ENCODE assay signal across 8 cellular contexts in the genomic region with DNA sequence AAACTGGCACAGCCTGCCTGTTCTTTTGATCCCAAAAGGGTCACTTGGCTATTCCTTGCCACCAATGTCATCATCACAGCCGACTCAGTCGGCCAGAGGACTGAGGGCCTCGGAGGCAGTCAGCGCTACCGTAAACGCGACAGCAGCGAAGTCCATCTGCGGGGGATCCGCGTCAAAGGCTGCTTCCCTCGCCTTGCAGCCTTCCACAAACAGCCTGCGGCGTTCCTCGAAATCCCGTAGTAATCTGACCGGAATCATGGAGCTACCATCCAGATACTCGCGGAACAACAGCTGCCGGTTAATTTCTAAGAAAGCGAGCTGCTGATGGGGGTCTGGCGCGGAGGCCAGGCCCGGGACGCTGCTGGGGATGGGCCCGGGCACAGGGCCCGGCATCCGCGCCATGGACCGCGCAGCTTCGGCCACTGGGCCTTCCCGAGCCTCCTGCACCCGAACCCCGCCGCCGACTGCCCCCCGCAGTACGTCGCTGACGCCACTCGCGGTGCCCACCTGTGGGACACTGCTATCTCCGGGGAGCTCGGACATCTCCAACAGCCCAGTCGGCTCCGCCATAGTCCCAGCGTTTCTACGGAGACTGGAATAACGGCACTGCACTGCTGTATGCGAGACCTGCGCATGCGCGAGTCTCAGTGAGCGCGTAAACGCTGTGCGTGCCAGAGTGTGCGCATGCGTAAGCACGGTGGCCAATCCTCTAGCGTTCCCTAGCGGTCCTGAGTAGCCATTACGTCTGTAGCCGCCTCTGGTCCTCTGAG. TPM values are rescaled to one million over a fixed set of nuclear protein-coding genes. Genes with fewer than 3 reads are reported as not detected.
A peak's percentile ranks its signal among the peaks of the same experiment; 100 is the strongest.
DNase-seq lines count a peak whose midpoint lies in the region; ATAC-seq and TF ChIP-seq lines count a peak whose summit lies in the region.

EID2B (minus strand) TSS at position 620 of the 770 bp plus-strand sequence; CDS start at position 570, 50 bp downstream.

- no peaks in the 10 kb centered on the region for H3K9me3 ChIP-seq in OCI-LY1 (ENCODE audit: low read length)

- H2AFZ ChIP-seq in OCI-LY1 (ENCODE audit: low read length): no peak within 1 kb of the TSS

- H4K20me1 ChIP-seq in OCI-LY1 (ENCODE audit: insufficient read depth, low read length): no peaks in the 10 kb centered on the region

- peak; percentile 82 for ATAC-seq in GM21528 (IDR thresholded peaks at IDR 0.05; ENCODE audit: low FRiP score, unreplicated experiment)

- H3K79me2 ChIP-seq in OCI-LY1 (ENCODE audit: insufficient read depth, low read length): peaks cover 15% of the 10 kb centered on the region

- H3K9ac ChIP-seq in OCI-LY1 (ENCODE audit: low read length): peak within 1 kb of the TSS; percentile 98

- H3K27ac ChIP-seq in OCI-LY1 (ENCODE audit: low read depth, low read length, poor library complexity, severe bottlenecking): peak within 1 kb of the TSS; percentile 3

- no peaks in the 10 kb centered on the region for H3K36me3 ChIP-seq in OCI-LY1 (ENCODE audit: insufficient read depth, low read length)

- H3F3A ChIP-seq in OCI-LY1 (ENCODE audit: insufficient read depth, low read length): no peaks in the 10 kb centered on the region

- TF ChIP-seq CTCF in OCI-LY1 (IDR thresholded peaks at IDR 0.05; ENCODE audit: low read length) (peak; percentile 86), epithelial cell of proximal tubule (conservative IDR thresholded peaks at IDR 0.05; ENCODE audit: low read depth, low read length) (peak; percentile 96)

- H3K4me3 ChIP-seq in OCI-LY1 (ENCODE audit: low read depth, low read length, poor library complexity, severe bottlenecking) (peak within 1 kb of the TSS; percentile 93), epithelial cell of proximal tubule (ENCODE audit: low read depth, low read length) (peak within 1 kb of the TSS; percentile 97)

- H3K9me2 ChIP-seq in OCI-LY1 (ENCODE audit: low read depth, low read length): no peaks in the 10 kb centered on the region

- peaks cover 18% of the 10 kb centered on the region for H3K4me1 ChIP-seq in OCI-LY1 (ENCODE audit: insufficient read depth, low read length, severe bottlenecking)

- DNase-seq in DMS53 (lab: John Stamatoyannopoulos, UW) (peak; percentile 99), HuH-7.5 (ENCODE audit: low spot score) (peak; percentile 94), activated T-cell treated with anti-CD3 and anti-CD28 coated beads for 24 hours (ENCODE audit: low read depth) (peak; percentile 93), epithelial cell of proximal tubule (ENCODE audit: low read depth) (peak; percentile 42), mucosa of gallbladder (ENCODE audit: low spot score) (peak; percentile 97)
- peak; percentile 90 for DNase-seq in stimulated activated CD8-positive, alpha-beta memory T cell treated with anti-CD3 and anti-CD28 coated beads, Interleukin-4, amount 100 ng/mL, for 24 hours (ENCODE audit: low read depth)

- H3K27me3 ChIP-seq in OCI-LY1 (ENCODE audit: insufficient read depth, low read length): no peaks in the 10 kb centered on the region

- H3K4me2 ChIP-seq in OCI-LY1 (ENCODE audit: low read length): peak within 1 kb of the TSS; percentile 99

RNA-seq across cellular contexts. Expression of gene EID2B, which starts in this region (rescaled TPM):
- total RNA-seq in epithelial cell of proximal tubule (1.8 and 2.0 TPM in 2 replicates), mucosa of gallbladder (2.6 TPM)

Comparison
In these comparisons a context has a peak if more than half of its experiments do, and no peak if none do; other contexts are left out.
1. Peak in every context shown above with its lines: DNase-seq, ATAC-seq, H3K4me3 ChIP-seq and H3K27ac ChIP-seq.
2. DNase-seq: peak in every context shown above with its lines; median percentile 99 in DMS53; 97 in mucosa of gallbladder; 94 in HuH-7.5; 93 in activated T-cell treated with anti-CD3 and anti-CD28 coated beads for 24 hours; 90 in stimulated activated CD8-positive, alpha-beta memory T cell treated with anti-CD3 and anti-CD28 coated beads, Interleukin-4, amount 100 ng/mL, for 24 hours; 42 in epithelial cell of proximal tubule.